3 cellular contexts compared by ENCODE assay signal in the genomic region with DNA sequence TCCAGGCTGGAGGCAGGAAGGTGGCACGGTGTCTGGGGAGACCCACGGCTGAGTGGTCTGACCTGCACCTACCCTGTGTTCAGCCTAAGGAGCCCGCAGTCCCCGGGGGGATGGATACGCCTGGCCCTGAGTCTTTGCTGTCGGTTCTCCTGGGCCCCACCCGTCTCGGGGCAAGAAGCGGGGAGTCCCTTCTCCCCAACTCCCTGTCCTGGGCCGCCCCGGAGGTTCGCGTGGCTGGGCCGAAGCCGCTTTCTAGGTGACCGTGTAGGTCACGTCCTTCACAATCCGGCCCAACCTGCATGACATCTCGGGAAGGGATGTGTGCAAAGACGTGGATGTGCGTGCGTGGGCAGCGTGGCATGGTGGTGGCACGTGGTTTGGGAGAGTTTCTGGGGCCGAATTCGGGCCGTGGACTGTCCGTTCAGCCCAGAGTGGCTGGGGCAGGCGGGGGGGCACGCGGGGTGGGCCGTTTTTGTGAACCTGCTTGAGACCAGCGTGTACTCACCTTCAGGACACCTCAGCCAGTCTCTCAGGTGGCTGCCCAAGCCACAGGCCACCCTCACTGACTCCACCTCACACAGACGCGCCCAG.
TF ChIP-seq lines count a peak whose summit lies in the region.

No MANE protein-coding gene starts in this region.

TF ChIP-seq in GM23338, 12 proteins besides CTCF, POLR2A, EP300 and RAD21:
- TF ChIP-seq POLR2AphosphoS5 (IDR thresholded peaks at IDR 0.05; ENCODE audit: low read depth) (0 out of 2 replicates have a peak, but pooled peaks have one; percentile 27), JUNB (IDR thresholded peaks at IDR 0.05; ENCODE audit: unreplicated experiment) (no peak), CREB1 (CRISPR knock-in tag; IDR thresholded peaks at IDR 0.05; ENCODE audit: low read depth) (no peak), ZNF114 (CRISPR knock-in tag; IDR thresholded peaks at IDR 0.05) (no peak)

TF ChIP-seq in IMR-90, 13 proteins besides CTCF, POLR2A, EP300 and RAD21:
- no peak for TF ChIP-seq BHLHE40 (IDR thresholded peaks at IDR 0.05; ENCODE audit: low read depth, low read length)
- TF ChIP-seq RFX5 (IDR thresholded peaks at IDR 0.05; ENCODE audit: low read depth, low read length): no peak
- TF ChIP-seq CHD1 (IDR thresholded peaks at IDR 0.05; ENCODE audit: low read depth, low read length): no peak
- no peak for TF ChIP-seq SMC3 (IDR thresholded peaks at IDR 0.05; ENCODE audit: low read depth, low read length)
- TF ChIP-seq MAFK (IDR thresholded peaks at IDR 0.05; ENCODE audit: low read depth, low read length): no peak
- TF ChIP-seq NFE2L2 (IDR thresholded peaks at IDR 0.05; ENCODE audit: low read depth, low read length): no peak
- TF ChIP-seq CEBPB (IDR thresholded peaks at IDR 0.05; ENCODE audit: low read depth, low read length): no peak
- no peak for TF ChIP-seq RCOR1 (IDR thresholded peaks at IDR 0.05; ENCODE audit: insufficient replicate concordance, low read length)
- no peak for TF ChIP-seq FOS (IDR thresholded peaks at IDR 0.05; ENCODE audit: low read depth, low read length)

TF ChIP-seq in HepG2, 621 proteins besides CTCF, POLR2A, EP300 and RAD21:
- TF ChIP-seq AGO2 (optimal IDR thresholded peaks at IDR 0.05; ENCODE audit: low read depth, low read length) (peak; percentile 69), SRF (IDR thresholded peaks at IDR 0.05; ENCODE audit: low read depth, low read length) (no peak)
